In the genomic region with DNA sequence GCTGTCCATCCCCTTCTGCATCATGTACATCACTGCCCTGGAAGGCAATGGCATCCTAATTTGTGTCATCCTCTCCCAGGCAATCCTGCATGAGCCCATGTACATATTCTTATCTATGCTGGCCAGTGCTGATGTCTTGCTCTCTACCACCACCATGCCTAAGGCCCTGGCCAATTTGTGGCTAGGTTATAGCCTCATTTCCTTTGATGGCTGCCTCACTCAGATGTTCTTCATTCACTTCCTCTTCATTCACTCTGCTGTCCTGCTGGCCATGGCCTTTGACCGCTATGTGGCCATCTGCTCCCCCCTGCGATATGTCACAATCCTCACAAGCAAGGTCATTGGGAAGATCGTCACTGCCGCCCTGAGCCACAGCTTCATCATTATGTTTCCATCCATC, we compare ENCODE assay signal across 38 cellular contexts. TPM values are rescaled to one million over a fixed set of nuclear protein-coding genes. Genes with fewer than 3 reads are reported as not detected.
"Had no signal": no experiment of that assay in that cellular context is flagged by ENCODE, and none has a peak within 500 bp of the region (broad histone marks: within the 10 kb centered on the region; RNA-seq: fewer than 3 reads in every experiment).

No MANE protein-coding gene starts in this region.

- H3K27me3 Mint-ChIP-seq: activated B cell treated with CpG ODN at 0.5 μM for 24 hours; activated CD4-positive, alpha-beta memory T cell treated with anti-CD3 and anti-CD28 coated beads for 36 hours had no signal

- H3K4me2 ChIP-seq: KMS-11, PC-9 had no signal

- H3K4me1 Mint-ChIP-seq: activated B cell treated with CpG ODN at 0.5 μM for 24 hours had no signal

- H3K27ac ChIP-seq: adrenal gland, body of pancreas, breast epithelium, KMS-11, PC-9, VCaP had no signal

- H3K9ac ChIP-seq: KMS-11 had no signal

- ATAC-seq: activated naive CD4-positive, alpha-beta T cell treated with anti-CD3 and anti-CD28 coated beads, Interleukin-2, amount 50 U/mL, for 72 hours; activated T-cell treated with anti-CD3 and anti-CD28 coated beads, Interleukin-2, amount 50 U/mL, for 4 hours; body of pancreas had no signal

- H3K9me3 Mint-ChIP-seq: activated CD4-positive, alpha-beta memory T cell treated with anti-CD3 and anti-CD28 coated beads for 36 hours; activated naive CD4-positive, alpha-beta T cell treated with anti-CD3 and anti-CD28 coated beads for 36 hours; activated naive CD4-positive, alpha-beta T cell treated with anti-CD3 and anti-CD28 coated beads, Interleukin-2, amount 50 U/mL, for 72 hours; activated T-helper 1 cell treated with anti-CD3 and anti-CD28 coated beads, Interleukin-12 subunit alpha, Interleukin-12 subunit beta, Interleukin-2, Interleukin-4 antibody, amounts not matched to agents 30 ng/mL and 10 ng/mL and 1 ng/mL, durations not matched to agents 14 hours and 24 hours and 36 hours had no signal

- DNase-seq: activated B cell treated with CpG ODN at 0.5 μM for 24 hours; activated CD4-positive, alpha-beta memory T cell treated with anti-CD3 and anti-CD28 coated beads for 36 hours; activated CD4-positive, alpha-beta T cell treated with anti-CD3 and anti-CD28 coated beads for 4 hours; activated CD4-positive, alpha-beta T cell treated with anti-CD3 and anti-CD28 coated beads, Interleukin-2, amount 50 U/mL, for 1 hour; activated CD4-positive, CD25-positive, alpha-beta regulatory T cell treated with anti-CD3 and anti-CD28 coated beads, Interleukin-2, amount 50 U/mL, for 72 hours; activated CD8-positive, alpha-beta memory T cell treated with anti-CD3 and anti-CD28 coated beads, Interleukin-2, amount 50 U/mL, for 4 hours; activated gamma-delta T cell treated with Interleukin-2 at 50 U/mL for 16 hours; activated naive CD4-positive, alpha-beta T cell treated with anti-CD3 and anti-CD28 coated beads for 36 hours; activated T-cell treated with anti-CD3 and anti-CD28 coated beads for 4 hours; activated T-cell treated with anti-CD3 and anti-CD28 coated beads, Interleukin-2, amount 50 U/mL, for 4 hours; adrenal gland; body of pancreas; MM.1S; MV-4-11; NCI-H1092; NCI-H1436 treated with DMSO at 0.1 percent for 48 hours; NCI-H187; NCI-H2029 treated with DMSO at 0.1 percent for 48 hours; NCI-H2107; NCI-H2171; NCI-H510A; NCI-H526; NCI-H748 treated with DMSO at 0.1 percent for 48 hours; NK-92 treated with Interleukin-12 subunit alpha and Interleukin-12 subunit beta, amount 100 ng/mL, for 24 hours; PC-9; Right ventricle myocardium superior; SW 1271; T-helper 1 cell; T-helper 2 cell; T-helper 9 cell had no signal

- H3K27me3 ChIP-seq: adrenal gland, body of pancreas, breast epithelium had no signal

- H3K27ac Mint-ChIP-seq: activated B cell treated with CpG ODN at 0.5 μM for 24 hours; activated CD4-positive, alpha-beta memory T cell treated with anti-CD3 and anti-CD28 coated beads for 36 hours; activated naive CD4-positive, alpha-beta T cell treated with anti-CD3 and anti-CD28 coated beads for 36 hours; activated naive CD4-positive, alpha-beta T cell treated with anti-CD3 and anti-CD28 coated beads, Interleukin-2, amount 50 U/mL, for 72 hours; activated T-helper 1 cell treated with anti-CD3 and anti-CD28 coated beads, Interleukin-12 subunit alpha, Interleukin-12 subunit beta, Interleukin-2, Interleukin-4 antibody, amounts not matched to agents 30 ng/mL and 10 ng/mL and 1 ng/mL, durations not matched to agents 14 hours and 24 hours and 36 hours had no signal

- H3K36me3 Mint-ChIP-seq: activated CD4-positive, alpha-beta memory T cell treated with anti-CD3 and anti-CD28 coated beads for 36 hours; activated naive CD4-positive, alpha-beta T cell treated with anti-CD3 and anti-CD28 coated beads, Interleukin-2, amount 50 U/mL, for 72 hours had no signal

- H3K36me3 ChIP-seq: adrenal gland, breast epithelium had no signal

- H3K4me3 Mint-ChIP-seq: activated B cell treated with CpG ODN at 0.5 μM for 24 hours; activated CD4-positive, alpha-beta memory T cell treated with anti-CD3 and anti-CD28 coated beads for 36 hours; activated naive CD4-positive, alpha-beta T cell treated with anti-CD3 and anti-CD28 coated beads for 36 hours; activated T-cell treated with anti-CD3 and anti-CD28 coated beads, Interleukin-2, amount 50 U/mL, for 4 hours; activated T-helper 1 cell treated with anti-CD3 and anti-CD28 coated beads, Interleukin-12 subunit alpha, Interleukin-12 subunit beta, Interleukin-2, Interleukin-4 antibody, amounts not matched to agents 30 ng/mL and 10 ng/mL and 1 ng/mL, durations not matched to agents 14 hours and 24 hours and 36 hours had no signal

- H3K4me1 ChIP-seq: adrenal gland, body of pancreas, breast epithelium had no signal

- H3K4me3 ChIP-seq: adrenal gland, body of pancreas, breast epithelium, PC-9 had no signal

- H2AFZ ChIP-seq: PC-9 had no signal

- H3K9me3 ChIP-seq: adrenal gland, body of pancreas, breast epithelium had no signal

RNA-seq across cellular contexts. Expression of gene OR52B6, which starts 0.3 kb away (rescaled TPM):
- total RNA-seq: activated B cell treated with CpG ODN at 0.5 μM for 24 hours; activated CD4-positive, alpha-beta memory T cell treated with anti-CD3 and anti-CD28 coated beads for 36 hours; activated naive CD4-positive, alpha-beta T cell treated with anti-CD3 and anti-CD28 coated beads for 36 hours; activated naive CD4-positive, alpha-beta T cell treated with anti-CD3 and anti-CD28 coated beads, Interleukin-2, amount 50 U/mL, for 72 hours; activated T-cell treated with anti-CD3 and anti-CD28 coated beads, Interleukin-2, amount 50 U/mL, for 4 hours; activated T-helper 1 cell treated with anti-CD3 and anti-CD28 coated beads, Interleukin-12 subunit alpha, Interleukin-12 subunit beta, Interleukin-2, Interleukin-4 antibody, amounts not matched to agents 30 ng/mL and 10 ng/mL and 1 ng/mL, durations not matched to agents 14 hours and 24 hours and 36 hours; adrenal gland; astrocyte; body of pancreas; breast epithelium; cardiac septum; LHCN-M2; PC-9; Right ventricle myocardium superior had no signal
- polyA plus RNA-seq: adrenal gland had no signal

RNA-seq across cellular contexts. Expression of gene OR52H1, which starts 32.7 kb away (rescaled TPM):
- total RNA-seq: activated CD4-positive, alpha-beta memory T cell treated with anti-CD3 and anti-CD28 coated beads for 36 hours; activated naive CD4-positive, alpha-beta T cell treated with anti-CD3 and anti-CD28 coated beads for 36 hours; activated T-cell treated with anti-CD3 and anti-CD28 coated beads, Interleukin-2, amount 50 U/mL, for 4 hours; activated T-helper 1 cell treated with anti-CD3 and anti-CD28 coated beads, Interleukin-12 subunit alpha, Interleukin-12 subunit beta, Interleukin-2, Interleukin-4 antibody, amounts not matched to agents 30 ng/mL and 10 ng/mL and 1 ng/mL, durations not matched to agents 14 hours and 24 hours and 36 hours; astrocyte; cardiac septum; LHCN-M2; PC-9; Right ventricle myocardium superior had no signal
- polyA plus RNA-seq: adrenal gland had no signal
